27 cellular contexts compared by ENCODE assay signal in the genomic region with DNA sequence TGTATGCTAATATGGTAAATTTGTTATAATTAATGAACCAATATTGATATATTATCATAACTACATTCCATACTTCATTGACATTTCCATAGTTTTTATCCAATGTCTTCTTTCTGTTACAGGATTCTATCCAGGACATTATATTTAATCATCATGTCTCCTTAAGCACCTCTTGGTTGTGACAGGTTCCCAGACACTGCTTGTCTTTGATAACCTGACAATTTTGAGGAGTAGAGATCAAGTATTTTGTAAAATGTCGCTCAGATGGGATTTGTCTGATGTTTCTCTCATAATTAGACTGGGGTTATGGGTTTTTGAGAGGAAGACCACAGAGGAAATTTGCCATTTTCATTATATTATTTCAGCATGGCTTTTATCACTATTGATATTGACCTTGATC.
"Had no signal": no experiment of that assay in that cellular context is flagged by ENCODE, and none has a peak within 500 bp of the region (broad histone marks: within the 10 kb centered on the region; RNA-seq: fewer than 3 reads in every experiment).

No MANE protein-coding gene starts in this region.

- ATAC-seq: effector memory CD8-positive, alpha-beta T cell; esophagus mucosa; foreskin keratinocyte; gastrocnemius medialis; gastroesophageal sphincter; heart left ventricle; heart right ventricle had no signal

- H3K4me1 ChIP-seq: colonic mucosa, esophagus muscularis mucosa, esophagus squamous epithelium, foreskin keratinocyte, gastrocnemius medialis, gastroesophageal sphincter, heart left ventricle, heart right ventricle had no signal

- H2AFZ ChIP-seq: hepatocyte had no signal

- H3K27ac ChIP-seq: colonic mucosa, coronary artery, dorsolateral prefrontal cortex, epithelial cell of prostate, esophagus muscularis mucosa, esophagus squamous epithelium, foreskin keratinocyte, gastrocnemius medialis, gastroesophageal sphincter, heart left ventricle, heart right ventricle, hepatocyte had no signal

- H3K4me3 ChIP-seq: colonic mucosa, coronary artery, dorsolateral prefrontal cortex, esophagus muscularis mucosa, esophagus squamous epithelium, gastrocnemius medialis, gastroesophageal sphincter, heart left ventricle, heart right ventricle, hepatocyte had no signal

- H3K27me3 ChIP-seq: colonic mucosa, dorsolateral prefrontal cortex, esophagus muscularis mucosa, esophagus squamous epithelium, foreskin keratinocyte, gastrocnemius medialis, gastroesophageal sphincter, heart left ventricle, heart right ventricle, hepatocyte had no signal

- H3K79me2 ChIP-seq: hepatocyte had no signal

- FAIRE-seq: colon, endometrium, endothelial cell of umbilical vein had no signal

- DNase-seq: colonic mucosa; cortex of kidney; dermis blood vessel endothelial cell; dorsolateral prefrontal cortex; effector CD4-positive, alpha-beta T cell; effector CD8-positive, alpha-beta T cell; effector memory CD4-positive, alpha-beta T cell; effector memory CD8-positive, alpha-beta T cell; endodermal cell; erythroblast; esophagus squamous epithelium; foreskin fibroblast; foreskin keratinocyte; foreskin melanocyte; gastrocnemius medialis; glutamatergic neuron; heart left ventricle; heart right ventricle had no signal

- H3K9me3 ChIP-seq: colonic mucosa, esophagus muscularis mucosa, esophagus squamous epithelium, gastrocnemius medialis, gastroesophageal sphincter, heart left ventricle, heart right ventricle had no signal

- H3K4me2 ChIP-seq: hepatocyte had no signal

- H3K36me3 ChIP-seq: colonic mucosa, esophagus muscularis mucosa, esophagus squamous epithelium, gastrocnemius medialis, gastroesophageal sphincter, heart left ventricle, heart right ventricle had no signal
